ENCODE assay signal across 17 cellular contexts in the genomic region with DNA sequence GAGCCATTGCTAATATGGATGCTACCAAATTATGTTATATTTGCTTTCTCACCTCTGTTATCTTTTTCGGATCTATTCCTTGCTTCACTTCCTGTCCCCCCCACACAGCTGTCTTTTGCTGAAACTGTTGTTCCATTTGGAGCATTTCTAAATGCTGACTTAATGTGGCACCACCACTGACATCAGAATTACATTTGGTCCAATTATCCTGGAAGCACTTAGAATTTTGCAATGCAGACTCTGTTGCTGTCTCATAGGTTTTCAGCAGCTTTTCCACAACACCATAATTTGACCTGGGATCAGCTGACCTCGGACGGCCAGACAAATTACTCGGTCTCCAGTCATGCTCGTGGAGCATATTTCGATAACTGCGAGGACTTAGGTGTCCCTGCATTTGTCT.
"Had no signal": no experiment of that assay in that cellular context is flagged by ENCODE, and none has a peak within 500 bp of the region (broad histone marks: within the 10 kb centered on the region; RNA-seq: fewer than 3 reads in every experiment).

No MANE protein-coding gene starts in this region.

- H3K27ac ChIP-seq: breast epithelium, dorsolateral prefrontal cortex, neural progenitor cell, pancreas, stomach, thyroid gland, uterus had no signal

- ATAC-seq: left ventricle myocardium superior, pancreas had no signal

- H3K4me1 Mint-ChIP-seq: neural progenitor cell had no signal

- H3K4me3 ChIP-seq: breast epithelium, dorsolateral prefrontal cortex, neural progenitor cell, pancreas, stomach, thyroid gland, uterus had no signal

- H3K4me2 ChIP-seq: neural progenitor cell had no signal

- H3K9ac ChIP-seq: neural progenitor cell had no signal

- H3K9me3 ChIP-seq: breast epithelium, pancreas, stomach, thyroid gland, uterus had no signal

- H3K27ac Mint-ChIP-seq: activated naive CD8-positive, alpha-beta T cell; neural progenitor cell had no signal

- H3K4me3 Mint-ChIP-seq: activated naive CD8-positive, alpha-beta T cell; neural progenitor cell had no signal

- DNase-seq: activated CD4-positive, alpha-beta T cell treated with anti-CD3 and anti-CD28 coated beads, Interleukin-2, amount 50 U/mL, for 48 hours; activated CD4-positive, CD25-positive, alpha-beta regulatory T cell treated with anti-CD3 and anti-CD28 coated beads, Interleukin-2, amount 50 U/mL, for 72 hours; activated gamma-delta T cell; activated T-cell treated with anti-CD3 and anti-CD28 coated beads, Interleukin-2, amount 50 U/mL, for 48 hours; aorta; dorsolateral prefrontal cortex; kidney; left ventricle myocardium superior; pancreas; retina; stimulated activated CD4-positive, alpha-beta T cell treated with anti-CD3 and anti-CD28 coated beads, Interleukin-4, amount 100 ng/mL, for 4 hours; stomach; thyroid gland; uterus had no signal

- FAIRE-seq: kidney, pancreas had no signal

- H3K9me3 Mint-ChIP-seq: neural progenitor cell had no signal

- H3K4me1 ChIP-seq: breast epithelium, neural progenitor cell, pancreas, stomach, thyroid gland, uterus had no signal

- H2AFZ ChIP-seq: neural progenitor cell had no signal

- H3K36me3 ChIP-seq: breast epithelium, pancreas, thyroid gland, uterus had no signal

- H3K27me3 ChIP-seq: breast epithelium, dorsolateral prefrontal cortex, neural progenitor cell, pancreas, stomach, thyroid gland, uterus had no signal
